29 cellular contexts compared by ENCODE assay signal in the genomic region with DNA sequence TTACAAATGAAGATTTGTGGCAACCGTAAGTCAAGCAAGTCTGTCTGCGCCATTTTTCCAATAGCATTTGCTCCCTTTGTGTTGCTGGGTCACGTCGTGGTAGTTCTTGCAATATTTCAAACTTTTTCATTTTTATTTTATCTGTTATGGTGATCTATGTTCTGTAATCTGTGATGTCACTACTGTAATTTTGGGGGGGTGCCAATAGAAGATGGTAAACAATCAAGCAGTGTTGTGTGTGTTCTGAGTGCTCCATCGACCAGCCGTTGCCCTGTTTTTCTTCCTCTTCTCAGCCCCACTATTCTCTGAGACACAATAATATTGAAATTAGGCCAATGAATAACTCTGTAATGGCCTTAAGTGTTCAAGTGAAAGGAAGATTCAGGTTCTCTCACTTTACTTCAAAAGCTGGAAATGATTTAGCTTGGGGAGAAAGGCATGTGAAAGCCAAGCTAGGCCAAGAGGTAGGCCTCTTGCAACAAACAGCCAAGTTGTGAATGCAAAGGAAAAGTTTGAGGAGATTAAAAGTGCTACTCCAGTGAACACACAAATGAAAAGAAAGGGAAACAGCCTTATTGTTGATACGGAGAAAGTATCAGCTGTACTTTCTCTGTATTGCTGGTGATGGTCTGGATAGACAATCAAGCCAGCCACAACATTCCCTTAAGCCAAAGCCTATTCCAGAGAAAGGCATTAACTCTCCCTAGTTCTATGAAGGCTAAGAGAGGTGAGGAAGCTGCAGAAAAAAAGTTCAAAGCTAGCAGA. TPM values are rescaled to one million over a fixed set of nuclear protein-coding genes. Genes with fewer than 3 reads are reported as not detected.
DNase-seq lines count a peak whose midpoint lies in the region; ATAC-seq, FAIRE-seq and TF ChIP-seq lines count a peak whose summit lies in the region.
"Had no signal": no experiment of that assay in that cellular context is flagged by ENCODE, and none has a peak within 500 bp of the region (broad histone marks: within the 10 kb centered on the region; RNA-seq: fewer than 3 reads in every experiment).

No MANE protein-coding gene starts in this region.

- no peak for ATAC-seq in HepG2
- ATAC-seq in right lobe of liver: no peak
- ATAC-seq: left ventricle myocardium superior, natural killer cell, Panc1 had no signal

- TF ChIP-seq POLR2A in HepG2 (IDR thresholded peaks at IDR 0.05; ENCODE audit: insufficient read depth in 1 of 2, low read depth in 2 of 2, low read length in 2 of 2): no peak
- no peak for TF ChIP-seq POLR2A in right lobe of liver (IDR thresholded peaks at IDR 0.05)

- in situ Hi-C loops in HepG2 (cut with HindIII; ENCODE audit: extremely low pct_ligation_motif_present, low pct_unique_long_range_greater_than_20kb): no loop called here

- H3K9me3 ChIP-seq in HepG2 (ENCODE audit: low read length) (no peaks in the 10 kb centered on the region), right lobe of liver (no peaks in the 10 kb centered on the region), endodermal cell (ENCODE audit: control insufficient read depth, low read length) (peaks cover 4% of the 10 kb centered on the region), neural progenitor cell (ENCODE audit: low read depth) (no peaks in the 10 kb centered on the region), tibial artery (no peaks in the 10 kb centered on the region)
- H3K9me3 ChIP-seq: spleen, uterus had no signal

- CTCF ChIA-PET in HepG2 (lab: Yijun Ruan, JAX; ENCODE audit: low intra/inter-chr PET ratio, low total read pairs): no interaction called here

- H4K20me1 ChIP-seq in HepG2 (ENCODE audit: insufficient read depth, low read length) (no peaks in the 10 kb centered on the region), neural progenitor cell (ENCODE audit: low read depth) (peaks cover 10% of the 10 kb centered on the region)

- WGBS in HepG2 (ENCODE audit: low lambda C conversion rate): 97% methylated on average over 7 of the region's 7 CpGs
- WGBS in right lobe of liver (ENCODE audit: insufficient coverage, low coverage, low lambda C conversion rate, missing lambda C conversion rate): 83% methylated on average over 7 of the region's 7 CpGs
- 92 to 100% methylated on average over 2 to 5 of the region's 7 CpGs for WGBS in endodermal cell (ENCODE audit: insufficient coverage in 1 of 2, insufficient read length in 1 of 2), 2 experiments

- no peak for TF ChIP-seq RAD21 in HepG2 (CRISPR knock-in tag; IDR thresholded peaks at IDR 0.05)

- no peak for TF ChIP-seq EP300 in HepG2 (IDR thresholded peaks at IDR 0.05; ENCODE audit: low read depth in 2 of 2, low read length in 2 of 2)
- no peak for TF ChIP-seq EP300 in HepG2 (CRISPR knock-in tag; IDR thresholded peaks at IDR 0.05; ENCODE audit: borderline replicate concordance)

- no peaks in the 10 kb centered on the region for H3K27me3 ChIP-seq in HepG2 (ENCODE audit: control insufficient read depth in 1 of 2, insufficient read depth in 2 of 2, low read length in 2 of 2)
- no peaks in the 10 kb centered on the region for H3K27me3 ChIP-seq in right lobe of liver
- no peaks in the 10 kb centered on the region for H3K27me3 ChIP-seq in endodermal cell (ENCODE audit: control insufficient read depth, insufficient read depth, low read length, poor library complexity, severe bottlenecking)
- H3K27me3 ChIP-seq in neural progenitor cell: no peaks in the 10 kb centered on the region
- H3K27me3 ChIP-seq in tibial artery: no peaks in the 10 kb centered on the region
- H3K27me3 ChIP-seq: uterus had no signal

- H3K36me3 ChIP-seq in HepG2 (replicated peaks in 1 of 2; ENCODE audit: control insufficient read depth in 1 of 2, insufficient read depth in 2 of 2, low read length in 2 of 2) (no peaks in the 10 kb centered on the region), right lobe of liver (no peaks in the 10 kb centered on the region), endodermal cell (ENCODE audit: control insufficient read depth, insufficient read depth, low read length) (peaks cover 20% of the 10 kb centered on the region), neural progenitor cell (peaks cover 6% of the 10 kb centered on the region), tibial artery (no peaks in the 10 kb centered on the region)
- H3K36me3 ChIP-seq: spleen, uterus had no signal

- POLR2A ChIA-PET in HepG2 (lab: Yijun Ruan, JAX): interaction anchor here (0.7 to 1.1 kb wide), 2 partner anchors 8 to 220 kb away, joined by 3 read pairs; no protein-coding TSS in a partner anchor

- H3K79me2 ChIP-seq in HepG2 (ENCODE audit: insufficient read depth, low read length) (peaks cover 14% of the 10 kb centered on the region), neural progenitor cell (ENCODE audit: low read depth) (peaks cover 76% of the 10 kb centered on the region)

- BruUV-seq in HepG2 (replicated peaks; lab: Mats Ljungman, UMichigan): no TSS peak

- H3K27ac Mint-ChIP-seq in endodermal cell: peak overlapping the region; percentile 50
- H3K27ac Mint-ChIP-seq in neural progenitor cell: no peak overlapping the region
- H3K27ac Mint-ChIP-seq: activated CD4-positive, alpha-beta T cell treated with anti-CD3 and anti-CD28 coated beads, Interleukin-2, amount 10 ng/mL, durations not matched to agents 7 days and 5 days; B cell; natural killer cell had no signal

- H3K4me1 Mint-ChIP-seq in endodermal cell (no peaks in the 10 kb centered on the region), neural progenitor cell (peaks cover 9% of the 10 kb centered on the region)
- H3K4me1 Mint-ChIP-seq: activated CD4-positive, alpha-beta T cell treated with anti-CD3 and anti-CD28 coated beads, Interleukin-2, amount 10 ng/mL, durations not matched to agents 7 days and 5 days; B cell; natural killer cell had no signal

- H3K36me3 Mint-ChIP-seq in endodermal cell (ENCODE audit: low read depth) (peaks cover 10% of the 10 kb centered on the region), neural progenitor cell (peaks cover 32% of the 10 kb centered on the region)
- H3K36me3 Mint-ChIP-seq: natural killer cell had no signal

- peaks cover 6% of the 10 kb centered on the region for H3F3A ChIP-seq in neural progenitor cell (ENCODE audit: low read depth)

- H2AFZ ChIP-seq in HepG2 (ENCODE audit: low read length) (no peak overlapping the region), neural progenitor cell (replicated peaks) (no peak overlapping the region)

- H3K9me3 Mint-ChIP-seq in endodermal cell: no peaks in the 10 kb centered on the region
- H3K9me3 Mint-ChIP-seq in neural progenitor cell: peaks cover 28% of the 10 kb centered on the region
- H3K9me3 Mint-ChIP-seq: activated CD4-positive, alpha-beta T cell treated with anti-CD3 and anti-CD28 coated beads, Interleukin-2, amount 10 ng/mL, durations not matched to agents 7 days and 5 days; natural killer cell had no signal

- DNase-seq in HepG2 (ENCODE audit: low spot score) (no peak), right lobe of liver (no peak), endodermal cell (no peak), neural progenitor cell (ENCODE audit: low spot score) (no peak), tibial artery (no peak), NCI-H510A (lab: John Stamatoyannopoulos, UW) (no peak), GM03348 (ENCODE audit: low spot score) (no peak), HTR-8/SVneo (ENCODE audit: insufficient read length, low spot score) (no peak)
- DNase-seq: activated CD4-positive, alpha-beta T cell treated with anti-CD3 and anti-CD28 coated beads, Interleukin-2, amount 10 ng/mL, durations not matched to agents 7 days and 5 days; activated naive CD4-positive, alpha-beta T cell treated with Interleukin-2 at 50 U/mL for 16 hours; DMS153; IMR-90; left ventricle myocardium superior; midbrain; natural killer cell; NCI-H1092; NCI-H1694 treated with DMSO at 0.1 percent for 48 hours; NCI-H2171 treated with DMSO at 0.1 percent for 48 hours; NCI-H526 treated with DMSO at 0.1 percent for 48 hours; retina; SHP77; spleen; T-helper 9 cell; uterus had no signal

- H3K27ac ChIP-seq in HepG2 (ENCODE audit: extremely low read length, insufficient read depth, low read length): no peak overlapping the region
- H3K27ac ChIP-seq in right lobe of liver: no peak overlapping the region
- H3K27ac ChIP-seq in endodermal cell (ENCODE audit: low read depth, low read length): no peak overlapping the region
- H3K27ac ChIP-seq in neural progenitor cell: peak overlapping the region; percentile 62
- no peak overlapping the region for H3K27ac ChIP-seq in tibial artery
- H3K27ac ChIP-seq: coronary artery, spleen, uterus had no signal

- H3K9ac ChIP-seq in HepG2 (ENCODE audit: insufficient read depth, low read depth, low read length): no peak overlapping the region
- H3K9ac ChIP-seq in endodermal cell (ENCODE audit: extremely low read depth, low read length, poor library complexity, severe bottlenecking): no peak overlapping the region
- H3K9ac ChIP-seq in neural progenitor cell: no peak overlapping the region

- no peak for TF ChIP-seq CTCF in HepG2 (CRISPR knock-in tag; IDR thresholded peaks at IDR 0.05)
- no peak for TF ChIP-seq CTCF in right lobe of liver (IDR thresholded peaks at IDR 0.05)
- no peak for TF ChIP-seq CTCF in endodermal cell (conservative IDR thresholded peaks at IDR 0.05)
- no peak for TF ChIP-seq CTCF in neural progenitor cell (IDR thresholded peaks at IDR 0.05)
- no peak for TF ChIP-seq CTCF in tibial artery (IDR thresholded peaks at IDR 0.05)

- H3K4me3 ChIP-seq in HepG2 (replicated peaks in 1 of 3; ENCODE audit: insufficient read depth in 1 of 3, low read depth in 2 of 3, low read length in 3 of 3) (no peak overlapping the region), right lobe of liver (no peak overlapping the region), endodermal cell (ENCODE audit: low read length) (no peak overlapping the region), neural progenitor cell (no peak overlapping the region), tibial artery (no peak overlapping the region)
- H3K4me3 ChIP-seq: coronary artery, spleen, uterus had no signal

- H3K4me2 ChIP-seq in HepG2 (ENCODE audit: low read depth, low read length) (no peak overlapping the region), neural progenitor cell (no peak overlapping the region)

- FAIRE-seq in HepG2 (lab: Jason Lieb, UNC) (no peak), HTR-8/SVneo (lab: Jason Lieb, UNC) (no peak)
- FAIRE-seq: A204.1, islet of Langerhans had no signal

- intact Hi-C loops in HepG2 (cut with micrococcal nuclease; ENCODE audit: unreplicated experiment): no loop called here
- intact Hi-C loops in right lobe of liver (cut with DNase I): no loop called here
- intact Hi-C loops in tibial artery (cut with DNase I; ENCODE audit: low total_unique reads): no loop called here

- H3K4me3 Mint-ChIP-seq in endodermal cell (no peak overlapping the region), neural progenitor cell (no peak overlapping the region)
- H3K4me3 Mint-ChIP-seq: activated CD4-positive, alpha-beta T cell treated with anti-CD3 and anti-CD28 coated beads, Interleukin-2, amount 10 ng/mL, durations not matched to agents 7 days and 5 days; B cell; natural killer cell had no signal

- peaks cover under 1% of the 10 kb centered on the region; the same call in 1 of the 2 replicates for H3K4me1 ChIP-seq in HepG2 (ENCODE audit: insufficient read depth, low read length)
- H3K4me1 ChIP-seq in right lobe of liver: no peaks in the 10 kb centered on the region
- no peaks in the 10 kb centered on the region for H3K4me1 ChIP-seq in endodermal cell (ENCODE audit: control insufficient read depth, insufficient read depth, low read length)
- H3K4me1 ChIP-seq in neural progenitor cell: peaks cover 7% of the 10 kb centered on the region
- peaks cover 0 to 13% (median 4%) of the 10 kb centered on the region in 4 donors for H3K4me1 ChIP-seq in tibial artery
- H3K4me1 ChIP-seq: uterus had no signal

- peaks cover 1% of the 10 kb centered on the region for H3K27me3 Mint-ChIP-seq in endodermal cell (ENCODE audit: insufficient read depth)
- no peaks in the 10 kb centered on the region for H3K27me3 Mint-ChIP-seq in neural progenitor cell (ENCODE audit: insufficient read depth, low read depth)

RNA-seq across cellular contexts. Expression of gene ZC3H12C, which starts 7.5 kb away (rescaled TPM):
- 5.7 and 6.8 TPM in 2 replicates for total RNA-seq in HepG2 (2016; rRNA removed; fragmentation: Illumina TruSeq; extraction: Trizol)
- 9.0 and 9.5 TPM in 2 replicates for total RNA-seq in HepG2 (2016; cell fraction: cytosol; rRNA removed; fragmentation: Illumina TruSeq; extraction: Trizol; ENCODE audit: low read depth)
- 5.1 and 5.4 TPM in 2 replicates for total RNA-seq in HepG2 (2016; cell fraction: insoluble cytoplasmic fraction; rRNA removed; fragmentation: Illumina TruSeq; extraction: Trizol)
- 5.2 and 6.0 TPM in 2 replicates for total RNA-seq in HepG2 (2016; cell fraction: membrane; rRNA removed; fragmentation: Illumina TruSeq; extraction: Trizol)
- 7.1 and 8.4 TPM in 2 replicates for total RNA-seq in HepG2 (2016; cell fraction: nucleus; rRNA removed; fragmentation: Illumina TruSeq; extraction: Trizol)
- 2.2 and 2.4 TPM in 2 replicates for polyA plus RNA-seq in HepG2 (2011; rRNA removed)
- 1.3 and 1.4 TPM in 2 replicates for polyA plus RNA-seq in HepG2 (2011; cell fraction: cytosol; rRNA removed)
- polyA plus RNA-seq in HepG2 (2011; cell fraction: nucleus; rRNA removed): 4.8 and 6.1 TPM in 2 replicates
- polyA plus RNA-seq in HepG2 (2012): 1.3 and 1.5 TPM in 2 replicates
- polyA plus RNA-seq in HepG2 (2016; cell fraction: cytosol; fragmentation: Illumina TruSeq; extraction: Trizol; ENCODE audit: low read depth): 0.08 TPM in 2 replicates
- polyA plus RNA-seq in HepG2 (2016; cell fraction: insoluble cytoplasmic fraction; fragmentation: Illumina TruSeq; extraction: Trizol; ENCODE audit: low read depth): 2.1 and 2.3 TPM in 2 replicates
- polyA plus RNA-seq in HepG2 (2016; cell fraction: membrane; fragmentation: Illumina TruSeq; extraction: Trizol; ENCODE audit: low read depth): 0.30 TPM in 2 replicates
- 4.9 and 5.1 TPM in 2 replicates for polyA plus RNA-seq in HepG2 (2016; cell fraction: nucleus; fragmentation: Illumina TruSeq; extraction: Trizol; ENCODE audit: insufficient read depth, low read depth)
- polyA minus RNA-seq in HepG2 (2011; rRNA and poly(A)+ RNA removed; ENCODE audit: low replicate concordance): 4.1 and 15.9 TPM in 2 replicates
- 3.7 and 4.2 TPM in 2 replicates for polyA minus RNA-seq in HepG2 (2011; cell fraction: cytosol; rRNA and poly(A)+ RNA removed)
- polyA minus RNA-seq in HepG2 (2011; cell fraction: nucleus; rRNA and poly(A)+ RNA removed): 9.8 and 12.9 TPM in 2 replicates
- total RNA-seq in right lobe of liver: 1 to 10 TPM; 4.0 to 7.9 (median 4.8) TPM
- 1 to 10 TPM; 4.1 to 5.6 TPM for total RNA-seq in endodermal cell
- polyA plus RNA-seq in endodermal cell (2013, experiment 1 of 2): 21.0 TPM
- 20.0 TPM for polyA plus RNA-seq in endodermal cell (2013, experiment 2 of 2)
- total RNA-seq in neural progenitor cell (ENCODE audit: low replicate concordance): 28.8 and 31.8 TPM in 2 replicates
